ENCODE assay signal across 21 cellular contexts in genomic region chr12:95505039-95505438, GRCh38. TPM values are rescaled to one million over a fixed set of nuclear protein-coding genes. Genes with fewer than 3 reads are reported as not detected.
DNase-seq lines count a peak whose midpoint lies in the region; ATAC-seq, FAIRE-seq and TF ChIP-seq lines count a peak whose summit lies in the region.
"Had no signal": no experiment of that assay in that cellular context is flagged by ENCODE, and none has a peak within 500 bp of the region (broad histone marks: within the 10 kb centered on the region; RNA-seq: fewer than 3 reads in every experiment).

No MANE protein-coding gene starts in this region.

- TF ChIP-seq CTCF in A673 (conservative IDR thresholded peaks at IDR 0.05; ENCODE audit: low read depth, low read length), result no peak
- no peak for TF ChIP-seq CTCF in lower lobe of right lung (IDR thresholded peaks at IDR 0.05)

- H3K27me3 ChIP-seq in A673 (replicated peaks; ENCODE audit: insufficient read depth, low read depth, low read length, poor library complexity) (no peaks in the 10 kb centered on the region), lower lobe of right lung (ENCODE audit: low read depth) (no peaks in the 10 kb centered on the region), small intestine (ENCODE audit: control insufficient read depth in 2 of 2, insufficient read depth in 2 of 2, low read length in 2 of 2) (no peaks in the 10 kb centered on the region)
- no peaks in the 10 kb centered on the region for H3K27me3 ChIP-seq in CD4-positive, CD25-positive, alpha-beta regulatory T cell (ENCODE audit: control insufficient read depth, insufficient read depth, low read length)

- BruUV-seq in A673 (replicated peaks; lab: Mats Ljungman, UMichigan), result no TSS peak

- H3K27ac ChIP-seq in A673 (ENCODE audit: low read depth, low read length, poor library complexity, severe bottlenecking) (peak overlapping the region; percentile 29), lower lobe of right lung (peak overlapping the region; percentile 37), small intestine (ENCODE audit: low read depth in 1 of 2, low read length in 1 of 2) (no peak overlapping the region)
- no peak overlapping the region for H3K27ac ChIP-seq in CD4-positive, CD25-positive, alpha-beta regulatory T cell (ENCODE audit: insufficient read depth, low read length, poor library complexity, severe bottlenecking)
- H3K27ac ChIP-seq: C4-2B, KMS-11 had no signal

- H3K36me3 Mint-ChIP-seq in CD4-positive, CD25-positive, alpha-beta regulatory T cell, result peaks cover 56% of the 10 kb centered on the region

- CTCF ChIA-PET in A673 (lab: Charles Lee), result no interaction called here

- POLR2A ChIA-PET in A673 (lab: Charles Lee; ENCODE audit: low non-redundant PET), result no interaction called here

- peak overlapping the region in 2 of 3 donors; percentile 59 to 84 for H3K27ac Mint-ChIP-seq in CD4-positive, CD25-positive, alpha-beta regulatory T cell

- WGBS in small intestine, 3 donors, result 89 to 94% (median 94%) methylated on average over 5 of the region's 5 CpGs

- H3K4me3 ChIP-seq in A673 (ENCODE audit: low read depth, low read length, poor library complexity, severe bottlenecking) (no peak overlapping the region), lower lobe of right lung (no peak overlapping the region), small intestine (ENCODE audit: low read depth in 1 of 2, low read length in 2 of 2) (no peak overlapping the region)
- no peak overlapping the region for H3K4me3 ChIP-seq in CD4-positive, CD25-positive, alpha-beta regulatory T cell (ENCODE audit: low read depth, low read length)
- H3K4me3 ChIP-seq: HAP-1 had no signal

- peaks cover 76% of the 10 kb centered on the region for H3K36me3 ChIP-seq in A673 (ENCODE audit: insufficient read depth, low read length, poor library complexity, severe bottlenecking)
- peaks cover 72% of the 10 kb centered on the region for H3K36me3 ChIP-seq in CD4-positive, CD25-positive, alpha-beta regulatory T cell (ENCODE audit: control insufficient read depth, insufficient read depth, low read length)
- H3K36me3 ChIP-seq in lower lobe of right lung, result peaks cover 79% of the 10 kb centered on the region
- H3K36me3 ChIP-seq in small intestine (ENCODE audit: control insufficient read depth in 2 of 2, insufficient read depth in 2 of 2, low read length in 2 of 2), result peaks cover 14 to 20% of the 10 kb centered on the region in 2 donors

- no peak overlapping the region for H3K4me3 Mint-ChIP-seq in CD4-positive, CD25-positive, alpha-beta regulatory T cell

- no peak for FAIRE-seq in small intestine (lab: Jason Lieb, UNC)

- H3K9me3 ChIP-seq in A673 (ENCODE audit: low read depth, low read length, poor library complexity, severe bottlenecking) (no peaks in the 10 kb centered on the region), lower lobe of right lung (no peaks in the 10 kb centered on the region), small intestine (ENCODE audit: control insufficient read depth, low read depth) (no peaks in the 10 kb centered on the region)
- no peaks in the 10 kb centered on the region for H3K9me3 ChIP-seq in CD4-positive, CD25-positive, alpha-beta regulatory T cell (ENCODE audit: control insufficient read depth in 2 of 2, low read length in 2 of 2)
- H3K9me3 ChIP-seq: HAP-1, SK-N-SH had no signal

- intact Hi-C loops in A673 (cut with micrococcal nuclease; ENCODE audit: unreplicated experiment), result no loop called here
- intact Hi-C loops in lower lobe of right lung (cut with DNase I), result no loop called here

- DNase-seq in A673 (ENCODE audit: low spot score) (no peak), lower lobe of right lung (no peak), T-helper 2 cell (no peak), small intestine (no peak), GM19240 (ENCODE audit: insufficient read length, low spot score) (no peak)
- no peak for DNase-seq in CD4-positive, CD25-positive, alpha-beta regulatory T cell
- DNase-seq: AML-193, DMS79 treated with DMSO at 0.1 percent for 48 hours, NCI-H1417 treated with DMSO at 0.1 percent for 48 hours, NCI-H187 treated with DMSO at 0.1 percent for 48 hours, NCI-H226, NCI-H524 treated with DMSO at 0.1 percent for 48 hours, PC-3, RPMI8226, SHP77 treated with DMSO at 0.1 percent for 48 hours, SK-N-SH had no signal

- H3K9me3 Mint-ChIP-seq in CD4-positive, CD25-positive, alpha-beta regulatory T cell, result peaks cover 0 to 3% (median 0%) of the 10 kb centered on the region in 7 donors

- no peaks in the 10 kb centered on the region for H3K27me3 Mint-ChIP-seq in CD4-positive, CD25-positive, alpha-beta regulatory T cell

- peaks cover 18 to 24% (median 21%) of the 10 kb centered on the region in 4 donors for H3K4me1 Mint-ChIP-seq in CD4-positive, CD25-positive, alpha-beta regulatory T cell

- ATAC-seq in CD4-positive, CD25-positive, alpha-beta regulatory T cell (ENCODE audit: low read depth in 2 of 2), result no peak
- peak; percentile 93 for ATAC-seq in HG03565 (IDR thresholded peaks at IDR 0.05; ENCODE audit: unreplicated experiment)
- no peak for ATAC-seq in lower lobe of right lung
- ATAC-seq: PC-3 had no signal

- H3K4me1 ChIP-seq in A673 (ENCODE audit: insufficient read depth, low read length, poor library complexity, severe bottlenecking), result no peaks in the 10 kb centered on the region
- H3K4me1 ChIP-seq in CD4-positive, CD25-positive, alpha-beta regulatory T cell (ENCODE audit: control insufficient read depth, insufficient read depth, low read length, poor library complexity, severe bottlenecking), result no peaks in the 10 kb centered on the region
- H3K4me1 ChIP-seq in lower lobe of right lung, result peaks cover 22% of the 10 kb centered on the region
- no peaks in the 10 kb centered on the region for H3K4me1 ChIP-seq in small intestine (ENCODE audit: control insufficient read depth in 2 of 2, insufficient read depth in 1 of 2, low read depth in 1 of 2, low read length in 1 of 2)
- H3K4me1 ChIP-seq: HAP-1 had no signal

RNA-seq across cellular contexts. Expression of gene METAP2, which starts 31.1 kb away (rescaled TPM):
- 135 and 136 TPM in 2 replicates for total RNA-seq in A673 (2021)
- 55.7 TPM for total RNA-seq in CD4-positive, CD25-positive, alpha-beta regulatory T cell
- 10 to 100 TPM; 33.9 to 42.0 (median 36.9) TPM for polyA plus RNA-seq in CD4-positive, CD25-positive, alpha-beta regulatory T cell
- total RNA-seq in lower lobe of right lung, result 54.0 TPM
- 10 to 100 TPM; 45.0 to 56.3 (median 55.1) TPM for polyA plus RNA-seq in small intestine

RNA-seq across cellular contexts. Expression of gene USP44, which starts 46.2 kb away (rescaled TPM):
- total RNA-seq in A673 (2021) (6.9 and 7.1 TPM in 2 replicates), lower lobe of right lung (17.8 TPM)
- 1.4 TPM for total RNA-seq in CD4-positive, CD25-positive, alpha-beta regulatory T cell
- 1 to 10 TPM in 3 of 4 donors, under 1 TPM in 1; 0.86 to 2.9 (median 2.1) TPM for polyA plus RNA-seq in CD4-positive, CD25-positive, alpha-beta regulatory T cell
- under 1 TPM in 1 of 3 donors, not detected in 2; 0.21 TPM for polyA plus RNA-seq in small intestine
- total RNA-seq: HT-29, PC-3 had no signal

Comparison
In these comparisons a context has a peak if more than half of its experiments do, and no peak if none do; other contexts are left out.
1. H3K27ac ChIP-seq: peak in A673 (single experiment) and lower lobe of right lung (single experiment); none in CD4-positive, CD25-positive, alpha-beta regulatory T cell (single experiment) and small intestine (0 of 2).